13 cellular contexts compared by ENCODE assay signal in the genomic region with DNA sequence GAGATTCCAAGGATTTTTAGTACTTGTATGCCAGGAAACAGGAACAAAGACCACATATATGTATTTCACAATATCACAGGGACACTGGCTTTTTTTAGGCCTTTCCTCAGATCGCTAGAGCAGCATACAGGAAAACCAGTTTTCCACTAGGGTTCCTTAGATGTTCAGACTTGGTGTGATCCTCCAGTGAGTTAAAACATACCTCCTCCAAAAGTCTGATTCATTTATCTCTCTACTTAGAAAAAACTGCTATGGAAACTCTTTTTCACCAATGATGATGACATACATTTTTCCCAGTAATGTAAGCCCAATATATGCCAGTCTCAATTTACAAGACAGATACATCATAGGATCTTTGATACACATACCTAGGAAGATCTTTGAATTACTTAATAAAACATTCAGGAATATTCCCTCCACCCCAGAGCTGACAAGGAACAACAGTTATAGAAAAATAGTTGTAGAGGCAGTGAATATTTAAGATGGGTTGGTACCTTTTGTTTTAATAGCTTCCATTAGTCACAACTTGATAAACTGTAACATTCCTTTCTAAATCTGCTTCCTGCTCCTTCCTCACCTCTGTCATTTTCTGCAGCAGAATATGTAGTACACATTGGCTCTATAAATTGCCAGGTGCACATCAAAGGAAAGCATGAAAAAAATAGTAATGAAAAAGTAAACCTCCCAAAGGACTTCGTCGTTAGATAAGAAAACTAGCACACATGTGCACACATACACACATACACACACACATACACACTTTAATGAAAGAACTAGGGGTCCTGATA. TPM values are rescaled to one million over a fixed set of nuclear protein-coding genes. Genes with fewer than 3 reads are reported as not detected.
DNase-seq lines count a peak whose midpoint lies in the region; ATAC-seq and TF ChIP-seq lines count a peak whose summit lies in the region.
"Had no signal": no experiment of that assay in that cellular context is flagged by ENCODE, and none has a peak within 500 bp of the region (broad histone marks: within the 10 kb centered on the region; RNA-seq: fewer than 3 reads in every experiment).

No MANE protein-coding gene starts in this region.

- WGBS in lower leg skin, 2 donors, result 61 to 65% methylated on average over 3 of the region's 3 CpGs
- 65 to 76% (median 71%) methylated on average over 3 of the region's 3 CpGs for WGBS in adrenal gland, 4 donors

- H3K27ac Mint-ChIP-seq in activated naive CD4-positive, alpha-beta T cell treated with anti-CD3 and anti-CD28 coated beads, Interleukin-2, amount 50 U/mL, for 72 hours, result peak overlapping the region in 1 of 2 donors; percentile 70
- peak overlapping the region; percentile 48 for H3K27ac Mint-ChIP-seq in activated T-helper 17 cell treated with anti-CD3 and anti-CD28 coated beads, Interleukin-2, amount 50 U/mL, for 72 hours
- peak overlapping the region; percentile 91 for H3K27ac Mint-ChIP-seq in stimulated activated naive CD8-positive, alpha-beta T cell treated with anti-CD3 and anti-CD28 coated beads, Interleukin-15, Interleukin-2, amounts not matched to agents 100 ng/mL and 50 ng/mL, for 24 hours
- no peak overlapping the region for H3K27ac Mint-ChIP-seq in Calu3 (ENCODE audit: unreplicated experiment)

- no peak overlapping the region for H3K27ac ChIP-seq in adrenal gland
- H3K27ac ChIP-seq: right atrium auricular region had no signal

- no peaks in the 10 kb centered on the region for H3K9me3 ChIP-seq in adrenal gland (replicated peaks in 1 of 3)
- H3K9me3 ChIP-seq: right atrium auricular region had no signal

- no peaks in the 10 kb centered on the region for H3K27me3 ChIP-seq in adrenal gland
- H3K27me3 ChIP-seq: right atrium auricular region had no signal

- no peaks in the 10 kb centered on the region for H3K36me3 ChIP-seq in adrenal gland (replicated peaks in 1 of 2)
- H3K36me3 ChIP-seq: right atrium auricular region had no signal

- CTCF ChIA-PET in Calu3 (lab: Charles Lee), result no interaction called here

- TF ChIP-seq POLR2A in lower leg skin (IDR thresholded peaks at IDR 0.05) (no peak), adrenal gland (IDR thresholded peaks at IDR 0.05) (no peak)

- intact Hi-C loops in lower leg skin (cut with DNase I; ENCODE audit: low total_unique reads) (no loop called here), Calu3 (cut with micrococcal nuclease; ENCODE audit: unreplicated experiment) (no loop called here), adrenal gland (cut with DNase I) (no loop called here)

- TF ChIP-seq CTCF in lower leg skin (IDR thresholded peaks at IDR 0.05) (no peak), Calu3 (IDR thresholded peaks at IDR 0.05; ENCODE audit: unreplicated experiment) (no peak), adrenal gland (IDR thresholded peaks at IDR 0.05) (no peak)

- H3K4me1 ChIP-seq in adrenal gland (replicated peaks in 1 of 2), result no peaks in the 10 kb centered on the region
- H3K4me1 ChIP-seq: right atrium auricular region had no signal

- peaks cover 20% of the 10 kb centered on the region for H3K4me1 Mint-ChIP-seq in activated T-helper 17 cell treated with anti-CD3 and anti-CD28 coated beads, Interleukin-2, amount 50 U/mL, for 72 hours
- H3K4me1 Mint-ChIP-seq in stimulated activated naive CD8-positive, alpha-beta T cell treated with anti-CD3 and anti-CD28 coated beads, Interleukin-15, Interleukin-2, amounts not matched to agents 100 ng/mL and 50 ng/mL, for 24 hours (ENCODE audit: low read depth), result peaks cover 50% of the 10 kb centered on the region
- peaks cover 8% of the 10 kb centered on the region for H3K4me1 Mint-ChIP-seq in Calu3 (ENCODE audit: low read depth, unreplicated experiment)

- no peak for DNase-seq in activated naive CD4-positive, alpha-beta T cell treated with anti-CD3 and anti-CD28 coated beads, Interleukin-2, amount 50 U/mL, for 72 hours (ENCODE audit: low spot score in 2 of 2)
- DNase-seq in activated naive CD4-positive, alpha-beta T cell treated with anti-CD3 and anti-CD28 coated beads, Interleukin-2, amount 50 U/mL, for 16 hours, result no peak
- DNase-seq in fibroblast of peridontal ligament (ENCODE audit: extremely low read depth), result peak; percentile 55
- DNase-seq in lower leg skin (ENCODE audit: low spot score in 2 of 2), result no peak
- DNase-seq in Calu3, result no peak
- no peak for DNase-seq in adrenal gland
- DNase-seq: AML-193, MM.1S, T1000 had no signal

- no peak overlapping the region for H3K4me3 ChIP-seq in lower leg skin (ENCODE audit: low read depth, poor library complexity, severe bottlenecking)
- H3K4me3 ChIP-seq in adrenal gland, result no peak overlapping the region
- H3K4me3 ChIP-seq: right atrium auricular region had no signal

- ATAC-seq in activated naive CD4-positive, alpha-beta T cell treated with anti-CD3 and anti-CD28 coated beads, Interleukin-2, amount 50 U/mL, for 72 hours, result peak; percentile 46 to 67
- peak; percentile 57 for ATAC-seq in activated T-helper 17 cell treated with anti-CD3 and anti-CD28 coated beads, Interleukin-2, amount 50 U/mL, for 72 hours (replicated peaks)
- ATAC-seq: Panc1 had no signal

- peak overlapping the region; percentile 24 for H3K4me3 Mint-ChIP-seq in activated T-helper 17 cell treated with anti-CD3 and anti-CD28 coated beads, Interleukin-2, amount 50 U/mL, for 72 hours
- H3K4me3 Mint-ChIP-seq in stimulated activated naive CD8-positive, alpha-beta T cell treated with anti-CD3 and anti-CD28 coated beads, Interleukin-15, Interleukin-2, amounts not matched to agents 100 ng/mL and 50 ng/mL, for 24 hours, result peak overlapping the region; percentile 50
- H3K4me3 Mint-ChIP-seq in Calu3 (ENCODE audit: low read depth, unreplicated experiment), result no peak overlapping the region

- no peaks in the 10 kb centered on the region for H3K27me3 Mint-ChIP-seq in activated T-helper 17 cell treated with anti-CD3 and anti-CD28 coated beads, Interleukin-2, amount 50 U/mL, for 72 hours
- H3K27me3 Mint-ChIP-seq in stimulated activated naive CD8-positive, alpha-beta T cell treated with anti-CD3 and anti-CD28 coated beads, Interleukin-15, Interleukin-2, amounts not matched to agents 100 ng/mL and 50 ng/mL, for 24 hours, result peaks cover 4% of the 10 kb centered on the region
- no peaks in the 10 kb centered on the region for H3K27me3 Mint-ChIP-seq in Calu3 (ENCODE audit: unreplicated experiment)

- H3K9me3 Mint-ChIP-seq in activated naive CD4-positive, alpha-beta T cell treated with anti-CD3 and anti-CD28 coated beads, Interleukin-2, amount 50 U/mL, for 72 hours, result peaks cover 0 to 5% of the 10 kb centered on the region in 2 donors
- H3K9me3 Mint-ChIP-seq in activated T-helper 17 cell treated with anti-CD3 and anti-CD28 coated beads, Interleukin-2, amount 50 U/mL, for 72 hours, result no peaks in the 10 kb centered on the region
- H3K9me3 Mint-ChIP-seq in stimulated activated naive CD8-positive, alpha-beta T cell treated with anti-CD3 and anti-CD28 coated beads, Interleukin-15, Interleukin-2, amounts not matched to agents 100 ng/mL and 50 ng/mL, for 24 hours, result no peaks in the 10 kb centered on the region
- no peaks in the 10 kb centered on the region for H3K9me3 Mint-ChIP-seq in Calu3 (ENCODE audit: low read depth, unreplicated experiment)

- peaks cover 5 to 8% of the 10 kb centered on the region in 2 donors for H3K36me3 Mint-ChIP-seq in activated naive CD4-positive, alpha-beta T cell treated with anti-CD3 and anti-CD28 coated beads, Interleukin-2, amount 50 U/mL, for 72 hours
- H3K36me3 Mint-ChIP-seq in activated T-helper 17 cell treated with anti-CD3 and anti-CD28 coated beads, Interleukin-2, amount 50 U/mL, for 72 hours (ENCODE audit: low read depth), result no peaks in the 10 kb centered on the region
- peaks cover 7% of the 10 kb centered on the region for H3K36me3 Mint-ChIP-seq in stimulated activated naive CD8-positive, alpha-beta T cell treated with anti-CD3 and anti-CD28 coated beads, Interleukin-15, Interleukin-2, amounts not matched to agents 100 ng/mL and 50 ng/mL, for 24 hours (ENCODE audit: low read depth)
- H3K36me3 Mint-ChIP-seq in Calu3 (ENCODE audit: insufficient read depth, unreplicated experiment), result no peaks in the 10 kb centered on the region

- no TSS peak for BruUV-seq in Calu3 (replicated peaks; lab: Mats Ljungman, UMichigan)

RNA-seq across cellular contexts. Expression of a gene that starts 27.5 kb away (rescaled TPM):
- 10 to 100 TPM in 1 of 2 donors, 1 to 10 TPM in 1; 6.3 to 42.8 TPM for total RNA-seq in activated naive CD4-positive, alpha-beta T cell treated with anti-CD3 and anti-CD28 coated beads, Interleukin-2, amount 50 U/mL, for 72 hours
- 10 to 100 TPM; 21.3 to 68.8 TPM for total RNA-seq in activated T-helper 17 cell treated with anti-CD3 and anti-CD28 coated beads, Interleukin-2, amount 50 U/mL, for 72 hours
- total RNA-seq in lower leg skin (1 to 10 TPM; 1.0 to 4.6 (median 2.8) TPM), Calu3 (2022) (0.98 and 4.0 TPM in 2 replicates), adrenal gland (10 to 100 TPM in 7 of 8 donors, 1 to 10 TPM in 1; 9.4 to 41.5 (median 23.6) TPM)
- polyA plus RNA-seq in adrenal gland, result 1 to 10 TPM; 2.1 to 7.9 (median 6.2) TPM
